9 cellular contexts compared by ENCODE assay signal in the genomic region with DNA sequence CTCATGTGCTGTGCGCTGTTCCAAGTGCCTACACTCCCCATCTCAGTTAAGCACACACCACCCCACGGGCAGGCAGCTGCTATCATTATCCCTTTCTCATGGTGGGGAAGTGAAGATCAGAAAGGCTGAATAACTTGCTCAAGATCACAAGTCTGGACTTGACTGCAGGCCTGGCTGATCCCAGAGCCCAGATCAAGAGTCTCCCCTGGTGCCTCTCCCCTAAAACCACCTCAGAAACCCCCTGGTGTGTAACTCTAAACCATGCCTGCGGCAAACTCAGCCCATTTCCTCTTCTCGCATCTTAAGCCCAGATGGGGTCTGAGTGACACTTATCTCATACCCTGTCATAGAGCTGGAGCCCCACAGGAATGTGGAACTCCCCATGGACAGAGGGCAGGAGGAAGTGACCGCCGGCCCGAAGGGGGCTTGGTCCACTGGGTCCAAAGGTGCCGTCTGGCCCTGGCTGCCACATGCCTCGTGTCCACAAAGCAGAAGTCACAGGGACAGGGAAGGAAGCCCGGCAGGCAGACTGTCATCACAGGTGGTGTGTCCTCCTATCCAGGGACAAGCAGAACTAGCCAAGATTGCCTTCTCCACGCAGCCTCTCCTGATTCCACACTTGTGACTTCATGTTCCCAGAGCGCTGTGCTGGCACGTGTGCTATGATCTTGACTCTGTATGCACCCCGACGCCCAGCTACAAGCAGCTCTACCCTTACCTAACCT.
DNase-seq lines count a peak whose midpoint lies in the region; ATAC-seq, FAIRE-seq and TF ChIP-seq lines count a peak whose summit lies in the region.
"Had no signal": no experiment of that assay in that cellular context is flagged by ENCODE, and none has a peak within 500 bp of the region (broad histone marks: within the 10 kb centered on the region; RNA-seq: fewer than 3 reads in every experiment).

No MANE protein-coding gene starts in this region.

- H3K27me3 ChIP-seq in A673 (replicated peaks; ENCODE audit: insufficient read depth, low read depth, low read length, poor library complexity) = no peaks in the 10 kb centered on the region
- peaks cover 4% of the 10 kb centered on the region for H3K27me3 ChIP-seq in bronchial epithelial cell (ENCODE audit: control insufficient read depth, insufficient read depth, low read length)

- H3K36me3 ChIP-seq in A673 (ENCODE audit: insufficient read depth, low read length, poor library complexity, severe bottlenecking) (no peaks in the 10 kb centered on the region), bronchial epithelial cell (ENCODE audit: control insufficient read depth, insufficient read depth, low read length) (no peaks in the 10 kb centered on the region)

- no peaks in the 10 kb centered on the region for H3K4me1 ChIP-seq in A673 (ENCODE audit: insufficient read depth, low read length, poor library complexity, severe bottlenecking)

- intact Hi-C loops in A673 (cut with micrococcal nuclease; ENCODE audit: unreplicated experiment) = no loop called here

- no peak for FAIRE-seq in bronchial epithelial cell (lab: Jason Lieb, UNC)

- POLR2A ChIA-PET in A673 (lab: Charles Lee; ENCODE audit: low non-redundant PET) = no interaction called here

- ATAC-seq in HG03439 (IDR thresholded peaks at IDR 0.05; ENCODE audit: unreplicated experiment) = peak; percentile 71

- TF ChIP-seq CTCF in A673 (conservative IDR thresholded peaks at IDR 0.05; ENCODE audit: low read depth, low read length) (no peak), bronchial epithelial cell (IDR thresholded peaks at IDR 0.05; ENCODE audit: insufficient read depth, low read length, severe bottlenecking) (no peak)

- H3K9me3 ChIP-seq in A673 (ENCODE audit: low read depth, low read length, poor library complexity, severe bottlenecking) = no peaks in the 10 kb centered on the region

- BruUV-seq in A673 (replicated peaks; lab: Mats Ljungman, UMichigan) = no TSS peak

- no peak overlapping the region for H3K27ac ChIP-seq in A673 (ENCODE audit: low read depth, low read length, poor library complexity, severe bottlenecking)

- CTCF ChIA-PET in A673 (lab: Charles Lee) = no interaction called here

- DNase-seq in A673 (ENCODE audit: low spot score) (peak; percentile 49), GM19240 (ENCODE audit: insufficient read length, low spot score) (peak; percentile 41), bronchial epithelial cell (ENCODE audit: low read depth) (peak; percentile 65), NCI-H2196 (lab: John Stamatoyannopoulos, UW; ENCODE audit: unreplicated experiment) (no peak), DMS 273 (lab: John Stamatoyannopoulos, UW; ENCODE audit: unreplicated experiment) (no peak), amniotic stem cell (lab: John Stamatoyannopoulos, UW) (no peak), activated T-cell treated with anti-CD3 and anti-CD28 coated beads for 4 hours (no peak)
- DNase-seq: activated gamma-delta T cell treated with Interleukin-2 at 50 U/mL for 16 hours had no signal

- H3K4me3 ChIP-seq in A673 (ENCODE audit: low read depth, low read length, poor library complexity, severe bottlenecking) (no peak overlapping the region), bronchial epithelial cell (ENCODE audit: low read depth, low read length) (no peak overlapping the region)

Comparison
In these comparisons a context has a peak if more than half of its experiments do, and no peak if none do; other contexts are left out.
1. DNase-seq: peak in A673 (single experiment), GM19240 (single experiment) and bronchial epithelial cell (single experiment); none in NCI-H2196 (single experiment), DMS 273 (single experiment), amniotic stem cell (single experiment) and activated T-cell treated with anti-CD3 and anti-CD28 coated beads for 4 hours (single experiment).